In genomic region chr15:74539521-74539920, GRCh38 we compare ENCODE assay signal across 8 cellular contexts. TPM values are rescaled to one million over a fixed set of nuclear protein-coding genes. Genes with fewer than 3 reads are reported as not detected.
DNase-seq lines count a peak whose midpoint lies in the region; ATAC-seq and TF ChIP-seq lines count a peak whose summit lies in the region.
"Not testable (repeated sequence)": the region's sequence is repeated elsewhere in the genome, so short reads cannot be mapped to it uniquely, and the experiment has no call there.

No MANE protein-coding gene starts in this region.

- H3K79me2 ChIP-seq in DOHH2 (ENCODE audit: control insufficient read depth, low read length), result not testable (repeated sequence)
- peaks cover 42% of the 10 kb centered on the region for H3K79me2 ChIP-seq in PC-9 (ENCODE audit: low read depth)

- H3K4me3 ChIP-seq in DOHH2 (ENCODE audit: low read length) (peak overlapping the region; percentile 100), PC-9 (peak overlapping the region; percentile 68; the same call in 1 of the 2 replicates), cardiac muscle cell (peak overlapping the region; percentile 87)
- peak overlapping the region; percentile 99 for H3K4me3 ChIP-seq in Jurkat, Clone E6-1 (ENCODE audit: low read length)

- peaks cover 17% of the 10 kb centered on the region for H3F3A ChIP-seq in DOHH2 (ENCODE audit: control insufficient read depth, insufficient read depth)
- not testable (repeated sequence) for H3F3A ChIP-seq in PC-9 (ENCODE audit: insufficient read depth, low read depth)

- TF ChIP-seq CTCF in DOHH2 (IDR thresholded peaks at IDR 0.05; ENCODE audit: low read depth, low read length, poor library complexity, severe bottlenecking); PC-9 (conservative IDR thresholded peaks at IDR 0.05); cardiac muscle cell (IDR thresholded peaks at IDR 0.05; ENCODE audit: low read depth, low read length); neural crest cell (conservative IDR thresholded peaks at IDR 0.05); type B pancreatic cell (conservative IDR thresholded peaks at IDR 0.05): not testable (repeated sequence)

- not testable (repeated sequence) for ATAC-seq in activated naive CD8-positive, alpha-beta T cell treated with anti-CD3 and anti-CD28 coated beads, Interleukin-2, amount 50 U/mL, for 24 hours

- peaks cover 47% of the 10 kb centered on the region for H3K27me3 ChIP-seq in DOHH2 (ENCODE audit: control insufficient read depth, low read length)
- not testable (repeated sequence) for H3K27me3 ChIP-seq in PC-9 (ENCODE audit: insufficient read depth, low read depth); cardiac muscle cell

- H3K4me2 ChIP-seq in DOHH2 (ENCODE audit: low read length) (peak overlapping the region; percentile 99), PC-9 (peak overlapping the region; percentile 99)

- H3K9me2 ChIP-seq in DOHH2 (replicated peaks; ENCODE audit: control insufficient read depth, low read length); PC-9 (ENCODE audit: insufficient read depth): not testable (repeated sequence)

- H3K36me3 ChIP-seq in DOHH2 (ENCODE audit: control insufficient read depth, low read length); PC-9 (ENCODE audit: low read depth); cardiac muscle cell: not testable (repeated sequence)

- intact Hi-C loops in PC-9 (cut with micrococcal nuclease; ENCODE audit: unreplicated experiment), result not testable (repeated sequence)

- H3K9me3 Mint-ChIP-seq in activated CD4-positive, alpha-beta memory T cell treated with anti-CD3 and anti-CD28 coated beads, Interleukin-2, amount 10 ng/mL, durations not matched to agents 7 days and 5 days; activated naive CD8-positive, alpha-beta T cell treated with anti-CD3 and anti-CD28 coated beads, Interleukin-2, amount 50 U/mL, for 24 hours; neural crest cell; type B pancreatic cell: not testable (repeated sequence)

- peaks cover 52% of the 10 kb centered on the region for H3K4me1 Mint-ChIP-seq in activated CD4-positive, alpha-beta memory T cell treated with anti-CD3 and anti-CD28 coated beads, Interleukin-2, amount 10 ng/mL, durations not matched to agents 7 days and 5 days
- H3K4me1 Mint-ChIP-seq in activated naive CD8-positive, alpha-beta T cell treated with anti-CD3 and anti-CD28 coated beads, Interleukin-2, amount 50 U/mL, for 24 hours, result peaks cover 44% of the 10 kb centered on the region
- H3K4me1 Mint-ChIP-seq in neural crest cell (peaks cover 39% of the 10 kb centered on the region), type B pancreatic cell (ENCODE audit: unreplicated experiment) (peaks cover 31% of the 10 kb centered on the region)

- peak overlapping the region; percentile 56 for H3K27ac Mint-ChIP-seq in activated CD4-positive, alpha-beta memory T cell treated with anti-CD3 and anti-CD28 coated beads, Interleukin-2, amount 10 ng/mL, durations not matched to agents 7 days and 5 days
- peak overlapping the region; percentile 77 for H3K27ac Mint-ChIP-seq in activated naive CD8-positive, alpha-beta T cell treated with anti-CD3 and anti-CD28 coated beads, Interleukin-2, amount 50 U/mL, for 24 hours
- H3K27ac Mint-ChIP-seq in neural crest cell (ENCODE audit: unreplicated experiment), result peak overlapping the region; percentile 68
- H3K27ac Mint-ChIP-seq in type B pancreatic cell, result peak overlapping the region; percentile 21

- H2AFZ ChIP-seq in PC-9, result not testable (repeated sequence)

- peak overlapping the region; percentile 72 for H3K4me3 Mint-ChIP-seq in activated CD4-positive, alpha-beta memory T cell treated with anti-CD3 and anti-CD28 coated beads, Interleukin-2, amount 10 ng/mL, durations not matched to agents 7 days and 5 days
- peak overlapping the region; percentile 98 for H3K4me3 Mint-ChIP-seq in activated naive CD8-positive, alpha-beta T cell treated with anti-CD3 and anti-CD28 coated beads, Interleukin-2, amount 50 U/mL, for 24 hours
- H3K4me3 Mint-ChIP-seq in neural crest cell (peak overlapping the region; percentile 77), type B pancreatic cell (peak overlapping the region; percentile 84)

- peaks cover 32% of the 10 kb centered on the region for H3K4me1 ChIP-seq in DOHH2 (ENCODE audit: control insufficient read depth, low read length)
- peaks cover 13% of the 10 kb centered on the region for H3K4me1 ChIP-seq in PC-9 (replicated peaks; ENCODE audit: insufficient read depth)
- H3K4me1 ChIP-seq in cardiac muscle cell (ENCODE audit: low read depth), result peaks cover 17% of the 10 kb centered on the region

- peaks cover 36% of the 10 kb centered on the region for H3K36me3 Mint-ChIP-seq in activated CD4-positive, alpha-beta memory T cell treated with anti-CD3 and anti-CD28 coated beads, Interleukin-2, amount 10 ng/mL, durations not matched to agents 7 days and 5 days (ENCODE audit: low read depth)
- H3K36me3 Mint-ChIP-seq in activated naive CD8-positive, alpha-beta T cell treated with anti-CD3 and anti-CD28 coated beads, Interleukin-2, amount 50 U/mL, for 24 hours (ENCODE audit: low read depth), result peaks cover 10% of the 10 kb centered on the region
- H3K36me3 Mint-ChIP-seq in neural crest cell (ENCODE audit: low read depth); type B pancreatic cell: not testable (repeated sequence)

- H3K27me3 Mint-ChIP-seq in activated CD4-positive, alpha-beta memory T cell treated with anti-CD3 and anti-CD28 coated beads, Interleukin-2, amount 10 ng/mL, durations not matched to agents 7 days and 5 days; activated naive CD8-positive, alpha-beta T cell treated with anti-CD3 and anti-CD28 coated beads, Interleukin-2, amount 50 U/mL, for 24 hours; neural crest cell (ENCODE audit: low read depth); type B pancreatic cell: not testable (repeated sequence)

- not testable (repeated sequence) for H3K9me3 ChIP-seq in DOHH2 (ENCODE audit: control insufficient read depth, insufficient read depth, low read length); PC-9 (ENCODE audit: insufficient read depth, low read depth); cardiac muscle cell (ENCODE audit: low read depth)

- BruUV-seq in PC-9 (replicated peaks; lab: Mats Ljungman, UMichigan), result not testable (repeated sequence)

- CTCF ChIA-PET in PC-9 (lab: Charles Lee), result interaction anchor here (0.6 kb wide), 1 partner anchor 168 kb away, joined by 8 read pairs; no protein-coding TSS in a partner anchor
- CTCF ChIA-PET in activated CD4-positive, alpha-beta memory T cell treated with anti-CD3 and anti-CD28 coated beads, Interleukin-2, amount 10 ng/mL, durations not matched to agents 7 days and 5 days (lab: Charles Lee), result interaction anchor here (0.8 to 1.8 kb wide), 4 partner anchors 77 to 248 kb away, joined by 3 to 8 read pairs (median 5); partner anchors contain the start of gene CLK3

- H4K20me1 ChIP-seq in DOHH2 (ENCODE audit: control insufficient read depth, insufficient read depth, low read depth, low read length) (peaks cover 16% of the 10 kb centered on the region), PC-9 (ENCODE audit: insufficient read depth) (peaks cover 15% of the 10 kb centered on the region; the same call in 1 of the 2 replicates)

- H3K27ac ChIP-seq in DOHH2 (ENCODE audit: low read depth, low read length); PC-9: not testable (repeated sequence)
- peak overlapping the region; percentile 81 for H3K27ac ChIP-seq in cardiac muscle cell

- POLR2A ChIA-PET in PC-9 (lab: Charles Lee; ENCODE audit: unreplicated experiment), result interaction anchor here (0.6 kb wide), 1 partner anchor 1125 kb away, joined by 5 read pairs; no protein-coding TSS in a partner anchor
- POLR2A ChIA-PET in activated CD4-positive, alpha-beta memory T cell treated with anti-CD3 and anti-CD28 coated beads, Interleukin-2, amount 10 ng/mL, durations not matched to agents 7 days and 5 days (lab: Charles Lee), result interaction anchor here (0.9 to 7.8 kb wide), 19 partner anchors 9 to 1087 kb away, joined by 3 to 99 read pairs (median 8); partner anchors contain the start of genes CLK3, CYP1A1 and UBL7

- not testable (repeated sequence) for DNase-seq in Jurkat, Clone E6-1 (ENCODE audit: low read depth, low spot score); PC-9; activated CD4-positive, alpha-beta memory T cell treated with anti-CD3 and anti-CD28 coated beads, Interleukin-2, amount 10 ng/mL, durations not matched to agents 7 days and 5 days; activated naive CD8-positive, alpha-beta T cell treated with anti-CD3 and anti-CD28 coated beads, Interleukin-2, amount 50 U/mL, for 24 hours; cardiac muscle cell (ENCODE audit: low read depth in 1 of 2, low spot score in 1 of 2); neural crest cell (ENCODE audit: low read depth, low spot score); type B pancreatic cell (ENCODE audit: extremely low spot score, unreplicated experiment)

RNA-seq across cellular contexts. Expression of gene ARID3B, which starts 1.5 kb away (rescaled TPM):
- 19.8 TPM for polyA plus RNA-seq in Jurkat, Clone E6-1 (2012; ENCODE audit: insufficient read depth, insufficient read length)
- total RNA-seq in PC-9 (2021) (9.6 and 10.8 TPM in 2 replicates), cardiac muscle cell (60.7 and 69.8 TPM in 2 replicates), neural crest cell (65.3 and 66.5 TPM in 2 replicates), type B pancreatic cell (ENCODE audit: low replicate concordance) (25.8 and 28.8 TPM in 2 replicates)
- 10 to 100 TPM; 49.2 to 52.1 TPM for total RNA-seq in activated CD4-positive, alpha-beta memory T cell treated with anti-CD3 and anti-CD28 coated beads, Interleukin-2, amount 10 ng/mL, durations not matched to agents 7 days and 5 days
- polyA plus RNA-seq in cardiac muscle cell, result 70.5 and 72.6 TPM in 2 replicates

Comparison
In these comparisons a context has a peak if more than half of its experiments do, and no peak if none do; other contexts are left out.
1. H3K27ac Mint-ChIP-seq: peak in every context shown above with its lines; median percentile 77 in activated naive CD8-positive, alpha-beta T cell treated with anti-CD3 and anti-CD28 coated beads, Interleukin-2, amount 50 U/mL, for 24 hours; 68 in neural crest cell; 56 in activated CD4-positive, alpha-beta memory T cell treated with anti-CD3 and anti-CD28 coated beads, Interleukin-2, amount 10 ng/mL, durations not matched to agents 7 days and 5 days; 21 in type B pancreatic cell.